Comparison of ENCODE assay signal across 1 cellular context in the genomic region with DNA sequence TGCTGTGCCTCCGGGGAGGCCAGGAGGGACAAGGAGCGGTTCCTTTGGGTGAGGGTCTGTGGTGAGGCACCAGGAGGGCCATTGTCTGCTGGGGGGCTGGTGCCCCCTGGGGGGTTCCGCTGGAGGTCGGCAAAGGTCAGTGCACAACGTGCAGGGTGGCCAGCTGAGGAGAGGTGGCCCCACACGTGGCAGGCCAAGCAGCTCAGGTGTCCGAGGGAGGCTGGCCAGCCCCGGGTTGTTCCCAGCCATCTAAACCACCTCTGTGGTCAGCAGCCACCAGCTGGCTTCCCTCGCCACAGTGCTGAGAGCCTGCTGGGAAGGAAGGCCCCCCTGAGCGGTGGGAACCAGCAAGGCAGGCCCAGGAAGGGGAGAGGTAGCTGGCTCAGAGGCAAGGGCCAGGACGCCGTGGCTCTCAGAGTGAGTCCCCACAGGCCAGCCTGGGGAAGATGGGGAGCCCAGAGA.
TF ChIP-seq lines count a peak whose summit lies in the region.

No MANE protein-coding gene starts in this region.

TF ChIP-seq in WTC11, 78 proteins besides CTCF, POLR2A, EP300 and RAD21 (continued from another document):
- TF ChIP-seq, protein P1, sequence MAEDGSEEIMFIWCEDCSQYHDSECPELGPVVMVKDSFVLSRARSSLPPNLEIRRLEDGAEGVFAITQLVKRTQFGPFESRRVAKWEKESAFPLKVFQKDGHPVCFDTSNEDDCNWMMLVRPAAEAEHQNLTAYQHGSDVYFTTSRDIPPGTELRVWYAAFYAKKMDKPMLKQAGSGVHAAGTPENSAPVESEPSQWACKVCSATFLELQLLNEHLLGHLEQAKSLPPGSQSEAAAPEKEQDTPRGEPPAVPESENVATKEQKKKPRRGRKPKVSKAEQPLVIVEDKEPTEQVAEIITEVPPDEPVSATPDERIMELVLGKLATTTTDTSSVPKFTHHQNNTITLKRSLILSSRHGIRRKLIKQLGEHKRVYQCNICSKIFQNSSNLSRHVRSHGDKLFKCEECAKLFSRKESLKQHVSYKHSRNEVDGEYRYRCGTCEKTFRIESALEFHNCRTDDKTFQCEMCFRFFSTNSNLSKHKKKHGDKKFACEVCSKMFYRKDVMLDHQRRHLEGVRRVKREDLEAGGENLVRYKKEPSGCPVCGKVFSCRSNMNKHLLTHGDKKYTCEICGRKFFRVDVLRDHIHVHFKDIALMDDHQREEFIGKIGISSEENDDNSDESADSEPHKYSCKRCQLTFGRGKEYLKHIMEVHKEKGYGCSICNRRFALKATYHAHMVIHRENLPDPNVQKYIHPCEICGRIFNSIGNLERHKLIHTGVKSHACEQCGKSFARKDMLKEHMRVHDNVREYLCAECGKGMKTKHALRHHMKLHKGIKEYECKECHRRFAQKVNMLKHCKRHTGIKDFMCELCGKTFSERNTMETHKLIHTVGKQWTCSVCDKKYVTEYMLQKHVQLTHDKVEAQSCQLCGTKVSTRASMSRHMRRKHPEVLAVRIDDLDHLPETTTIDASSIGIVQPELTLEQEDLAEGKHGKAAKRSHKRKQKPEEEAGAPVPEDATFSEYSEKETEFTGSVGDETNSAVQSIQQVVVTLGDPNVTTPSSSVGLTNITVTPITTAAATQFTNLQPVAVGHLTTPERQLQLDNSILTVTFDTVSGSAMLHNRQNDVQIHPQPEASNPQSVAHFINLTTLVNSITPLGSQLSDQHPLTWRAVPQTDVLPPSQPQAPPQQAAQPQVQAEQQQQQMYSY (CRISPR knock-in tag; IDR thresholded peaks at IDR 0.05), result no peak
- TF ChIP-seq ZNF317 (CRISPR knock-in tag; IDR thresholded peaks at IDR 0.05; ENCODE audit: borderline replicate concordance, low read depth) (no peak), FOXP1 (CRISPR knock-in tag; IDR thresholded peaks at IDR 0.05; ENCODE audit: borderline replicate concordance) (0 out of 2 replicates have a peak, but pooled peaks have one; percentile 49)
